ENCODE assay signal across 12 cellular contexts in the genomic region with DNA sequence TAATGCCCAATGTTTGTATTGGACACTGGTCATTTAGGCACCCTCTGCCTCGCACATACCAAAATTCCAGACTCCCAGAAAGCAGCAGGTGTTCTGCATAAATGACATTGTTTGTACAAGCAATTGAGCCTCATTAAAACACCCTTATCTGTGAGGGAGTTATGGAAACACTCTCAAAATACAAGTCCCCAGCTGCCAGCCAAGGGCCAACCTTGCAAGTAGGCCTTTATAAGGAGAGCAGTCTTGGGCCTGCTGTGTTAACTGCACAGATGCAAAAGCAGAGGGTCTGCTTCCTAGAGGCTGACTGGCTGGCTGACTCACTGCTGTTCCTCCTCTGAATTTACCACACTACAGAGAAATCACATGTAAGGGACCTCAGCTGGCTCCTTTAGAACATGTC.
DNase-seq lines count a peak whose midpoint lies in the region; ATAC-seq and TF ChIP-seq lines count a peak whose summit lies in the region.
"Had no signal": no experiment of that assay in that cellular context is flagged by ENCODE, and none has a peak within 500 bp of the region (broad histone marks: within the 10 kb centered on the region; RNA-seq: fewer than 3 reads in every experiment).

No MANE protein-coding gene starts in this region.

- TF ChIP-seq EP300 in upper lobe of left lung (IDR thresholded peaks at IDR 0.05): peak in 1 of 4 donors; percentile 27

- no peaks in the 10 kb centered on the region for H3K27me3 ChIP-seq in upper lobe of left lung

- H3K27ac Mint-ChIP-seq in glutamatergic neuron (ENCODE audit: unreplicated experiment): no peak overlapping the region
- no peak overlapping the region for H3K27ac Mint-ChIP-seq in stimulated activated memory B cell treated with anti-CD40 and anti-IgM and Interleukin-4, amounts not matched to agents 10 μg/mL and 1 μg/mL and 100 μg/mL, for 72 hours

- no peaks in the 10 kb centered on the region for H3K9me3 ChIP-seq in upper lobe of left lung

- no peak for TF ChIP-seq POLR2A in upper lobe of left lung (IDR thresholded peaks at IDR 0.05)

- WGBS in upper lobe of left lung, 2 donors: 44 to 73% methylated on average over 1 of the region's 1 CpG

- H3K27ac ChIP-seq in upper lobe of left lung: no peak overlapping the region
- H3K27ac ChIP-seq: parathyroid adenoma had no signal

- TF ChIP-seq CTCF in glutamatergic neuron (IDR thresholded peaks at IDR 0.05; ENCODE audit: partially characterized antibody, unreplicated experiment): no peak
- TF ChIP-seq CTCF in upper lobe of left lung (IDR thresholded peaks at IDR 0.05): no peak

- no peak overlapping the region for H3K4me3 ChIP-seq in upper lobe of left lung

- no peaks in the 10 kb centered on the region for H3K9me3 Mint-ChIP-seq in glutamatergic neuron (ENCODE audit: unreplicated experiment)
- H3K9me3 Mint-ChIP-seq in stimulated activated memory B cell treated with anti-CD40 and anti-IgM and Interleukin-4, amounts not matched to agents 10 μg/mL and 1 μg/mL and 100 μg/mL, for 72 hours: peaks cover 3% of the 10 kb centered on the region

- no peak for ATAC-seq in Right ventricle myocardium superior (ENCODE audit: poor library complexity)
- no peak for ATAC-seq in Right ventricle myocardium inferior
- ATAC-seq in upper lobe of left lung (ENCODE audit: low FRiP score in 2 of 2): peak; percentile 52 to 91
- no peak for ATAC-seq in stimulated activated memory B cell treated with anti-CD40 and anti-IgM and Interleukin-4, amounts not matched to agents 10 μg/mL and 1 μg/mL and 100 μg/mL, for 72 hours

- H3K4me1 ChIP-seq in upper lobe of left lung: peaks cover 0 to 8% (median 5%) of the 10 kb centered on the region in 4 donors
- H3K4me1 ChIP-seq: parathyroid adenoma had no signal

- intact Hi-C loops in Right ventricle myocardium superior (cut with DNase I) (no loop called here), Right ventricle myocardium inferior (cut with DNase I) (no loop called here)

- no peaks in the 10 kb centered on the region for H3K27me3 Mint-ChIP-seq in glutamatergic neuron (ENCODE audit: unreplicated experiment)
- no peaks in the 10 kb centered on the region for H3K27me3 Mint-ChIP-seq in stimulated activated memory B cell treated with anti-CD40 and anti-IgM and Interleukin-4, amounts not matched to agents 10 μg/mL and 1 μg/mL and 100 μg/mL, for 72 hours

- no peaks in the 10 kb centered on the region for H3K36me3 Mint-ChIP-seq in glutamatergic neuron (ENCODE audit: unreplicated experiment)
- H3K36me3 Mint-ChIP-seq in stimulated activated memory B cell treated with anti-CD40 and anti-IgM and Interleukin-4, amounts not matched to agents 10 μg/mL and 1 μg/mL and 100 μg/mL, for 72 hours: no peaks in the 10 kb centered on the region

- H3K4me3 Mint-ChIP-seq in glutamatergic neuron (ENCODE audit: unreplicated experiment): no peak overlapping the region
- no peak overlapping the region for H3K4me3 Mint-ChIP-seq in stimulated activated memory B cell treated with anti-CD40 and anti-IgM and Interleukin-4, amounts not matched to agents 10 μg/mL and 1 μg/mL and 100 μg/mL, for 72 hours

- no peaks in the 10 kb centered on the region for H3K4me1 Mint-ChIP-seq in glutamatergic neuron (ENCODE audit: low read depth, unreplicated experiment)
- no peaks in the 10 kb centered on the region for H3K4me1 Mint-ChIP-seq in stimulated activated memory B cell treated with anti-CD40 and anti-IgM and Interleukin-4, amounts not matched to agents 10 μg/mL and 1 μg/mL and 100 μg/mL, for 72 hours

- no peaks in the 10 kb centered on the region for H3K36me3 ChIP-seq in upper lobe of left lung

- peak; percentile 30 for DNase-seq in Right ventricle myocardium superior
- DNase-seq in Right ventricle myocardium inferior (ENCODE audit: missing footprints): no peak
- peak; percentile 94 for DNase-seq in NCI-H510A treated with DMSO at 0.1 percent for 48 hours (lab: John Stamatoyannopoulos, UW)
- DNase-seq in glutamatergic neuron: peak; percentile 16
- DNase-seq in upper lobe of left lung: peak in 1 of 2 donors; percentile 69
- DNase-seq in NK-92 (lab: John Stamatoyannopoulos, UW; ENCODE audit: unreplicated experiment): no peak
- DNase-seq in activated CD4-positive, alpha-beta T cell treated with anti-CD3 and anti-CD28 coated beads for 4 hours: no peak
- DNase-seq: 8988T; effector memory CD4-positive, alpha-beta T cell; substantia nigra had no signal

Comparison
In these comparisons a context has a peak if more than half of its experiments do, and no peak if none do; other contexts are left out.
1. DNase-seq: peak in Right ventricle myocardium superior (single experiment), NCI-H510A treated with DMSO at 0.1 percent for 48 hours (single experiment) and glutamatergic neuron (single experiment); none in Right ventricle myocardium inferior (single experiment), NK-92 (single experiment) and activated CD4-positive, alpha-beta T cell treated with anti-CD3 and anti-CD28 coated beads for 4 hours (0 of 2).
2. ATAC-seq: peak in upper lobe of left lung (2 of 2); none in Right ventricle myocardium superior (single experiment), Right ventricle myocardium inferior (single experiment) and stimulated activated memory B cell treated with anti-CD40 and anti-IgM and Interleukin-4, amounts not matched to agents 10 μg/mL and 1 μg/mL and 100 μg/mL, for 72 hours (single experiment).